Comparison of ENCODE assay signal across 1 cellular context in the genomic region with DNA sequence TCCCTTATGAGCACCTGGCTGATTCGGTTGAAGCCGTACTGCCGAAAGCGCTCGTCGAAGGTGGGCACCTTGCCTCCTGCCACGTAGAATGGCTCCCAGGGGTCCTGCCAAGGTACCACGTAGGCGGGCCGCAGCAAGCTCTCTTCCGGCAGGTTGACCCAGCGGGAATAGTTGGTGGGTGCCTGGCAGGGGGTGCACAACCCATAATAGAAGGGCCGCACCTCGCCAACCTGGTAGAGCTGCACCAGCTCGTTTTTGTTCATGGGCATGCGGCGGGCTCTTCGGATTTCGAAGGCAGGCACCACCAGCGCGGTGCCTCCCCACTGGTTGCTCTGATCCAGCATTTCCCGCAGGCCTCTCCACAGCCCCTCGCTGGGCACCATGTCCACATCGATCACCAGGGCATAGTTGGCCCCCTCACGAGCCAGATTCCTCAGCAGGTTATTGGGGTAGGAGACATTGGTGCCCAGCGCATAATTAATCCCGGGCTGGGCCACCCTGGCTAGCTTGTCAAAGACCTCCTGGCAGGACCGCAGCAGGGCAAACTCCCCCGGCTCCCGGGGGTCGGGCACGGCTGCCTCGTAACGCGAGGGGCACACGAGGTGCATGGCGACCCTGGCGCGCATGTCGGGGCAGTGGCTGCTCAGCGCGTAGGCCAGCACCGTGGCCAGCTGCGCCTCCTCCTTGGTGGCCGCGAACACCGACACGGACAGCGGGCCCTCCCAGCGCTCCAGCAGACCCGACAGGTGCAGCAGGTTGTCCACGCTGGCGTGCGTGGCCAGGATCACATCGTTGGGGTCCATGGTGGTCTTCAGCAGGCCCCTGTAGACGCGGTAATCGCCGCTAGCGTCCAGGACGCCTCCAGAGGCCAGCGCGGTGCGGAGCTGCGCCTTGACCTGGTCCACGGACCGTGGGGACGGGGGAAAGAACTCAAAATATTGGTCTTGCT.
TF ChIP-seq lines count a peak whose summit lies in the region.

No MANE protein-coding gene starts in this region.

TF ChIP-seq in HepG2, 621 proteins besides CTCF, POLR2A, EP300 and RAD21 (continued from another document):
- TF ChIP-seq, protein P1, sequence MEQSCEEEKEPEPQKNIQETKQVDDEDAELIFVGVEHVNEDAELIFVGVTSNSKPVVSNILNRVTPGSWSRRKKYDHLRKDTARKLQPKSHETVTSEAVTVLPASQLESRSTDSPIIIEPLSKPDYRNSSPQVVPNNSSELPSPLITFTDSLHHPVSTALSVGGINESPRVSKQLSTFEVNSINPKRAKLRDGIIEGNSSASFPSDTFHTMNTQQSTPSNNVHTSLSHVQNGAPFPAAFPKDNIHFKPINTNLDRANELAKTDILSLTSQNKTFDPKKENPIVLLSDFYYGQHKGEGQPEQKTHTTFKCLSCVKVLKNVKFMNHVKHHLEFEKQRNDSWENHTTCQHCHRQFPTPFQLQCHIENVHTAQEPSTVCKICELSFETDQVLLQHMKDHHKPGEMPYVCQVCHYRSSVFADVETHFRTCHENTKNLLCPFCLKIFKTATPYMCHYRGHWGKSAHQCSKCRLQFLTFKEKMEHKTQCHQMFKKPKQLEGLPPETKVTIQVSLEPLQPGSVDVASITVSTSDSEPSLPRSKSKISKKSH (CRISPR knock-in tag; IDR thresholded peaks at IDR 0.05; ENCODE audit: borderline replicate concordance): peak; percentile 38; the same call in 1 of the 2 replicates
- TF ChIP-seq, protein P2, sequence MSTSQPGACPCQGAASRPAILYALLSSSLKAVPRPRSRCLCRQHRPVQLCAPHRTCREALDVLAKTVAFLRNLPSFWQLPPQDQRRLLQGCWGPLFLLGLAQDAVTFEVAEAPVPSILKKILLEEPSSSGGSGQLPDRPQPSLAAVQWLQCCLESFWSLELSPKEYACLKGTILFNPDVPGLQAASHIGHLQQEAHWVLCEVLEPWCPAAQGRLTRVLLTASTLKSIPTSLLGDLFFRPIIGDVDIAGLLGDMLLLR (CRISPR knock-in tag; IDR thresholded peaks at IDR 0.05): peak; percentile 41; the same call in 1 of the 2 replicates
- TF ChIP-seq EED (CRISPR knock-in tag; IDR thresholded peaks at IDR 0.05): peak; percentile 37
- TF ChIP-seq ZNF138 (CRISPR knock-in tag; IDR thresholded peaks at IDR 0.05; ENCODE audit: low read depth): peak; percentile 80; the same call in 1 of the 2 replicates
- TF ChIP-seq, protein P3, sequence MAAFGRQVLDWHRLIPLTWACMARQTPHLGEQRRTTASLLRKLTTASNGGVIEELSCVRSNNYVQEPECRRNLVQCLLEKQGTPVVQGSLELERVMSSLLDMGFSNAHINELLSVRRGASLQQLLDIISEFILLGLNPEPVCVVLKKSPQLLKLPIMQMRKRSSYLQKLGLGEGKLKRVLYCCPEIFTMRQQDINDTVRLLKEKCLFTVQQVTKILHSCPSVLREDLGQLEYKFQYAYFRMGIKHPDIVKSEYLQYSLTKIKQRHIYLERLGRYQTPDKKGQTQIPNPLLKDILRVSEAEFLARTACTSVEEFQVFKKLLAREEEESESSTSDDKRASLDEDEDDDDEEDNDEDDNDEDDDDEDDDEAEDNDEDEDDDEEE (CRISPR knock-in tag; IDR thresholded peaks at IDR 0.05): peak; percentile 66; the same call in 1 of the 2 replicates
- TF ChIP-seq HNRNPH1 (optimal IDR thresholded peaks at IDR 0.05; ENCODE audit: low read depth, low read length): no peak
- no peak for TF ChIP-seq ERF (CRISPR knock-in tag; IDR thresholded peaks at IDR 0.05)
- no peak for TF ChIP-seq KDM4B (CRISPR knock-in tag; IDR thresholded peaks at IDR 0.05)
- 0 out of 2 replicates have a peak, but pooled peaks have one; percentile 46 for TF ChIP-seq SALL1 (CRISPR knock-in tag; IDR thresholded peaks at IDR 0.05)
- peak; percentile 6; the same call in 1 of the 2 replicates for TF ChIP-seq GMEB1 (CRISPR knock-in tag; IDR thresholded peaks at IDR 0.05; ENCODE audit: borderline replicate concordance)
- TF ChIP-seq ZNF451 (CRISPR knock-in tag; IDR thresholded peaks at IDR 0.05): peak; percentile 27; the same call in 1 of the 2 replicates
- peak; percentile 85 for TF ChIP-seq ZNF687 (CRISPR knock-in tag; IDR thresholded peaks at IDR 0.05)
- TF ChIP-seq CAMTA2 (CRISPR knock-in tag; IDR thresholded peaks at IDR 0.05; ENCODE audit: borderline replicate concordance): no peak
- TF ChIP-seq, protein P4, sequence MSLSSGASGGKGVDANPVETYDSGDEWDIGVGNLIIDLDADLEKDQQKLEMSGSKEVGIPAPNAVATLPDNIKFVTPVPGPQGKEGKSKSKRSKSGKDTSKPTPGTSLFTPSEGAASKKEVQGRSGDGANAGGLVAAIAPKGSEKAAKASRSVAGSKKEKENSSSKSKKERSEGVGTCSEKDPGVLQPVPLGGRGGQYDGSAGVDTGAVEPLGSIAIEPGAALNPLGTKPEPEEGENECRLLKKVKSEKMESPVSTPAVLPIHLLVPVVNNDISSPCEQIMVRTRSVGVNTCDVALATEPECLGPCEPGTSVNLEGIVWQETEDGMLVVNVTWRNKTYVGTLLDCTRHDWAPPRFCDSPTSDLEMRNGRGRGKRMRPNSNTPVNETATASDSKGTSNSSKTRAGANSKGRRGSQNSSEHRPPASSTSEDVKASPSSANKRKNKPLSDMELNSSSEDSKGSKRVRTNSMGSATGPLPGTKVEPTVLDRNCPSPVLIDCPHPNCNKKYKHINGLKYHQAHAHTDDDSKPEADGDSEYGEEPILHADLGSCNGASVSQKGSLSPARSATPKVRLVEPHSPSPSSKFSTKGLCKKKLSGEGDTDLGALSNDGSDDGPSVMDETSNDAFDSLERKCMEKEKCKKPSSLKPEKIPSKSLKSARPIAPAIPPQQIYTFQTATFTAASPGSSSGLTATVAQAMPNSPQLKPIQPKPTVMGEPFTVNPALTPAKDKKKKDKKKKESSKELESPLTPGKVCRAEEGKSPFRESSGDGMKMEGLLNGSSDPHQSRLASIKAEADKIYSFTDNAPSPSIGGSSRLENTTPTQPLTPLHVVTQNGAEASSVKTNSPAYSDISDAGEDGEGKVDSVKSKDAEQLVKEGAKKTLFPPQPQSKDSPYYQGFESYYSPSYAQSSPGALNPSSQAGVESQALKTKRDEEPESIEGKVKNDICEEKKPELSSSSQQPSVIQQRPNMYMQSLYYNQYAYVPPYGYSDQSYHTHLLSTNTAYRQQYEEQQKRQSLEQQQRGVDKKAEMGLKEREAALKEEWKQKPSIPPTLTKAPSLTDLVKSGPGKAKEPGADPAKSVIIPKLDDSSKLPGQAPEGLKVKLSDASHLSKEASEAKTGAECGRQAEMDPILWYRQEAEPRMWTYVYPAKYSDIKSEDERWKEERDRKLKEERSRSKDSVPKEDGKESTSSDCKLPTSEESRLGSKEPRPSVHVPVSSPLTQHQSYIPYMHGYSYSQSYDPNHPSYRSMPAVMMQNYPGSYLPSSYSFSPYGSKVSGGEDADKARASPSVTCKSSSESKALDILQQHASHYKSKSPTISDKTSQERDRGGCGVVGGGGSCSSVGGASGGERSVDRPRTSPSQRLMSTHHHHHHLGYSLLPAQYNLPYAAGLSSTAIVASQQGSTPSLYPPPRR (CRISPR knock-in tag; IDR thresholded peaks at IDR 0.05; ENCODE audit: borderline replicate concordance): no peak; the same call in 1 of the 2 replicates
- TF ChIP-seq GFI1 (CRISPR knock-in tag; IDR thresholded peaks at IDR 0.05; ENCODE audit: borderline replicate concordance): peak; percentile 31; the same call in 1 of the 2 replicates
- peak; percentile 83; the same call in 1 of the 2 replicates for TF ChIP-seq ARHGAP35 (CRISPR knock-in tag; IDR thresholded peaks at IDR 0.05; ENCODE audit: borderline replicate concordance)
